In genomic region chr10:12500406-12501303, GRCh38 we compare ENCODE assay signal across 1 cellular context.
TF ChIP-seq lines count a peak whose summit lies in the region.

No MANE protein-coding gene starts in this region.

TF ChIP-seq in HEK293, 187 proteins besides CTCF, POLR2A, EP300 and RAD21 (continued from another document and continues in another):
- no peak for TF ChIP-seq ZNF791 (tag by site-specific recombination; IDR thresholded peaks at IDR 0.05)
- TF ChIP-seq PRDM4 (tag by site-specific recombination; IDR thresholded peaks at IDR 0.05): no peak
- TF ChIP-seq PRDM6 (tag by site-specific recombination; IDR thresholded peaks at IDR 0.05): peak; percentile 68
- TF ChIP-seq ZNF394 (tag by site-specific recombination; IDR thresholded peaks at IDR 0.05; ENCODE audit: borderline replicate concordance): no peak
- no peak for TF ChIP-seq ZNF155 (tag by site-specific recombination; IDR thresholded peaks at IDR 0.05)
- no peak for TF ChIP-seq ZNF830 (tag by site-specific recombination; IDR thresholded peaks at IDR 0.05; ENCODE audit: low read depth)
- no peak for TF ChIP-seq ZNF670 (tag by site-specific recombination; IDR thresholded peaks at IDR 0.05; ENCODE audit: low read depth)
- TF ChIP-seq ZNF280D (tag by site-specific recombination; IDR thresholded peaks at IDR 0.05): no peak
- TF ChIP-seq ZNF148 (tag by site-specific recombination; IDR thresholded peaks at IDR 0.05; ENCODE audit: borderline replicate concordance): no peak
- TF ChIP-seq ZNF37A (tag by site-specific recombination; IDR thresholded peaks at IDR 0.05): no peak
- no peak for TF ChIP-seq HOXA7 (CRISPR knock-in tag; IDR thresholded peaks at IDR 0.05; ENCODE audit: borderline replicate concordance)
- TF ChIP-seq ZBTB6 (tag by site-specific recombination; IDR thresholded peaks at IDR 0.05): no peak
- TF ChIP-seq SP7 (tag by site-specific recombination; IDR thresholded peaks at IDR 0.05): no peak; the same call in 1 of the 2 replicates
- no peak for TF ChIP-seq ZNF292 (tag by site-specific recombination; IDR thresholded peaks at IDR 0.05; ENCODE audit: borderline replicate concordance, low read depth)
- TF ChIP-seq ZNF747 (tag by site-specific recombination; IDR thresholded peaks at IDR 0.05): no peak
- no peak for TF ChIP-seq BCL11A (tag by site-specific recombination; IDR thresholded peaks at IDR 0.05; ENCODE audit: low read depth)
- TF ChIP-seq ATF2 (tag by site-specific recombination; IDR thresholded peaks at IDR 0.05; ENCODE audit: low read depth): no peak
- TF ChIP-seq ZEB2 (tag by site-specific recombination; IDR thresholded peaks at IDR 0.05): no peak
- no peak for TF ChIP-seq HOXC10 (CRISPR knock-in tag; IDR thresholded peaks at IDR 0.05)
- TF ChIP-seq ZNF2 (tag by site-specific recombination; IDR thresholded peaks at IDR 0.05): no peak
- TF ChIP-seq ZNF26 (tag by site-specific recombination; IDR thresholded peaks at IDR 0.05): no peak
- no peak for TF ChIP-seq ZNF157 (tag by site-specific recombination; IDR thresholded peaks at IDR 0.05)
- no peak; the same call in 1 of the 2 replicates for TF ChIP-seq ZNF768 (tag by site-specific recombination; IDR thresholded peaks at IDR 0.05)
- TF ChIP-seq ZNF24 (tag by site-specific recombination; IDR thresholded peaks at IDR 0.05): no peak
- TF ChIP-seq IKZF3 (tag by site-specific recombination; IDR thresholded peaks at IDR 0.05): peak; percentile 56
- no peak for TF ChIP-seq SP3 (tag by site-specific recombination; IDR thresholded peaks at IDR 0.05)
- no peak; the same call in 1 of the 2 replicates for TF ChIP-seq ZNF843 (tag by site-specific recombination; IDR thresholded peaks at IDR 0.05)
- TF ChIP-seq SCRT1 (tag by site-specific recombination; IDR thresholded peaks at IDR 0.05; ENCODE audit: borderline replicate concordance): peak; percentile 28; the same call in 1 of the 2 replicates
- TF ChIP-seq ZNF302 (tag by site-specific recombination; IDR thresholded peaks at IDR 0.05; ENCODE audit: low read depth): no peak
- TF ChIP-seq AEBP2 (tag by site-specific recombination; IDR thresholded peaks at IDR 0.05; ENCODE audit: borderline replicate concordance): no peak
- TF ChIP-seq YY1 (tag by site-specific recombination; IDR thresholded peaks at IDR 0.05): no peak
- peak; percentile 64 for TF ChIP-seq PRDM1 (tag by site-specific recombination; IDR thresholded peaks at IDR 0.05)
- TF ChIP-seq ZNF398 (tag by site-specific recombination; IDR thresholded peaks at IDR 0.05): no peak
- TF ChIP-seq ZNF416 (tag by site-specific recombination; IDR thresholded peaks at IDR 0.05): no peak
- TF ChIP-seq PBX3 (CRISPR knock-in tag; IDR thresholded peaks at IDR 0.05): no peak
- no peak for TF ChIP-seq ZNF426 (tag by site-specific recombination; IDR thresholded peaks at IDR 0.05)
